ENCODE assay signal across 17 cellular contexts in genomic region chr6:127422791-127423190, GRCh38. TPM values are rescaled to one million over a fixed set of nuclear protein-coding genes. Genes with fewer than 3 reads are reported as not detected.
DNase-seq lines count a peak whose midpoint lies in the region; ATAC-seq, FAIRE-seq and TF ChIP-seq lines count a peak whose summit lies in the region.
"Had no signal": no experiment of that assay in that cellular context is flagged by ENCODE, and none has a peak within 500 bp of the region (broad histone marks: within the 10 kb centered on the region; RNA-seq: fewer than 3 reads in every experiment).

No MANE protein-coding gene starts in this region.

- no peaks in the 10 kb centered on the region for H3K27me3 Mint-ChIP-seq in type B pancreatic cell

- no peak for TF ChIP-seq EP300 in SK-N-SH (IDR thresholded peaks at IDR 0.05; ENCODE audit: borderline replicate concordance in 1 of 2, low read depth in 1 of 2, low read length in 1 of 2)

- CTCF ChIA-PET in SK-N-SH (lab: Yijun Ruan, JAX), result interaction anchor here (1.0 kb wide), 1 partner anchor 121 kb away, joined by 3 read pairs; no protein-coding TSS in a partner anchor

- POLR2A ChIA-PET in SK-N-SH (lab: Yijun Ruan, JAX), result no interaction called here

- H3K4me1 Mint-ChIP-seq in type B pancreatic cell (ENCODE audit: unreplicated experiment), result no peaks in the 10 kb centered on the region

- no peaks in the 10 kb centered on the region for H3K79me2 ChIP-seq in SK-N-SH (ENCODE audit: insufficient read depth)

- no peaks in the 10 kb centered on the region for H3K9me2 ChIP-seq in SK-N-SH

- H4K20me1 ChIP-seq in SK-N-SH (ENCODE audit: insufficient read depth), result no peaks in the 10 kb centered on the region
- H4K20me1 ChIP-seq: BLaER1 had no signal

- H2AFZ ChIP-seq in SK-N-SH (ENCODE audit: low read depth), result no peak overlapping the region
- H2AFZ ChIP-seq: GM23338 had no signal

- H3K9ac ChIP-seq in SK-N-SH (no peak overlapping the region), rectal smooth muscle tissue (ENCODE audit: low read length) (no peak overlapping the region)
- H3K9ac ChIP-seq: BLaER1 had no signal

- H3K36me3 ChIP-seq in SK-N-SH (replicated peaks in 1 of 2; ENCODE audit: control insufficient read depth in 1 of 2, insufficient read depth in 2 of 2, low read length in 1 of 2), result no peaks in the 10 kb centered on the region
- no peaks in the 10 kb centered on the region for H3K36me3 ChIP-seq in rectal smooth muscle tissue (ENCODE audit: control insufficient read depth, insufficient read depth, low read length)
- H3K36me3 ChIP-seq in MG63, result no peaks in the 10 kb centered on the region
- H3K36me3 ChIP-seq: BLaER1 had no signal

- H3K4me3 Mint-ChIP-seq in type B pancreatic cell, result no peak overlapping the region
- H3K4me3 Mint-ChIP-seq: CD8-positive, alpha-beta memory T cell; GM23338 had no signal

- H3K9me3 Mint-ChIP-seq in type B pancreatic cell, result no peaks in the 10 kb centered on the region
- H3K9me3 Mint-ChIP-seq: CD8-positive, alpha-beta memory T cell; GM23338 had no signal

- no peak for FAIRE-seq in D721Med (lab: Jason Lieb, UNC)
- FAIRE-seq: GM18507 had no signal

- H3K27ac Mint-ChIP-seq in type B pancreatic cell, result peak overlapping the region; percentile 3
- H3K27ac Mint-ChIP-seq: CD8-positive, alpha-beta memory T cell; GM23338 had no signal

- DNase-seq in SK-N-SH (no peak), fibroblast of the aortic adventitia (ENCODE audit: low read depth) (peak; percentile 14), type B pancreatic cell (ENCODE audit: extremely low spot score, unreplicated experiment) (no peak), MG63 (no peak), NCI-H2227 treated with DMSO at 0.1 percent for 48 hours (lab: John Stamatoyannopoulos, UW) (no peak), D721Med (ENCODE audit: insufficient read length, low spot score) (no peak)
- DNase-seq: 8988T; AML-193; Caco-2; CD8-positive, alpha-beta memory T cell; DMS53; H7 had no signal

- ATAC-seq in SK-N-SH treated with all-trans-retinoic acid at 6 μM for 48 hours, result no peak
- ATAC-seq: GM23338 had no signal

- H3K4me3 ChIP-seq in SK-N-SH (ENCODE audit: low read depth in 2 of 2, low read length in 1 of 2), result no peak overlapping the region
- H3K4me3 ChIP-seq in fibroblast of the aortic adventitia (ENCODE audit: low read depth, low read length), result no peak overlapping the region
- no peak overlapping the region for H3K4me3 ChIP-seq in rectal smooth muscle tissue (ENCODE audit: low read length)
- H3K4me3 ChIP-seq in MG63, result no peak overlapping the region
- H3K4me3 ChIP-seq: BLaER1, GM23338 had no signal

- peaks cover 0 to 6% of the 10 kb centered on the region in 2 experiments; a peak in 1 of 4 replicates for H3K4me1 ChIP-seq in SK-N-SH (ENCODE audit: control insufficient read depth in 1 of 2, insufficient read depth in 2 of 2, low read depth in 1 of 2, low read length in 1 of 2)
- H3K4me1 ChIP-seq in rectal smooth muscle tissue (ENCODE audit: control insufficient read depth, insufficient read depth, low read length), result peaks cover 2% of the 10 kb centered on the region
- H3K4me1 ChIP-seq: Caco-2 had no signal

- no peak for TF ChIP-seq RAD21 in SK-N-SH (IDR thresholded peaks at IDR 0.05; ENCODE audit: low read length)

- TF ChIP-seq CTCF in SK-N-SH (IDR thresholded peaks at IDR 0.05), result no peak
- no peak for TF ChIP-seq CTCF in fibroblast of the aortic adventitia (IDR thresholded peaks at IDR 0.05; ENCODE audit: insufficient read depth, low read length)
- no peak for TF ChIP-seq CTCF in type B pancreatic cell (conservative IDR thresholded peaks at IDR 0.05)
- TF ChIP-seq CTCF in D721Med (IDR thresholded peaks at IDR 0.05; ENCODE audit: insufficient read depth, missing control alignments), result no peak

- peaks cover 4% of the 10 kb centered on the region for H3F3A ChIP-seq in SK-N-SH (replicated peaks; ENCODE audit: insufficient read depth)

- no peak overlapping the region for H3K4me2 ChIP-seq in SK-N-SH
- H3K4me2 ChIP-seq: BLaER1, GM23338 had no signal

- H3K27me3 ChIP-seq in SK-N-SH (ENCODE audit: insufficient read depth) (no peaks in the 10 kb centered on the region), rectal smooth muscle tissue (ENCODE audit: control insufficient read depth, insufficient read depth, low read length) (no peaks in the 10 kb centered on the region), MG63 (no peaks in the 10 kb centered on the region)
- H3K27me3 ChIP-seq: BLaER1 had no signal

- H3K36me3 Mint-ChIP-seq in type B pancreatic cell, result no peaks in the 10 kb centered on the region
- H3K36me3 Mint-ChIP-seq: CD8-positive, alpha-beta memory T cell had no signal

- H3K27ac ChIP-seq in SK-N-SH (ENCODE audit: low read depth in 2 of 2, low read length in 1 of 2), result no peak overlapping the region
- peak overlapping the region; percentile 52 for H3K27ac ChIP-seq in rectal smooth muscle tissue (ENCODE audit: low read depth, low read length)
- H3K27ac ChIP-seq: BLaER1 had no signal

- WGBS in SK-N-SH (ENCODE audit: low lambda C conversion rate), result 93% methylated on average over 1 of the region's 1 CpG

- H3K9me3 ChIP-seq in SK-N-SH (no peaks in the 10 kb centered on the region), MG63 (no peaks in the 10 kb centered on the region)
- H3K9me3 ChIP-seq: BLaER1, Caco-2 had no signal

TF ChIP-seq in SK-N-SH treated with all-trans-retinoic acid at 6 μM for 48 hours, 23 proteins besides CTCF, POLR2A, EP300 and RAD21 (continues in another document):
- no peak for TF ChIP-seq CREB5 (CRISPR knock-in tag; IDR thresholded peaks at IDR 0.05; ENCODE audit: low read depth)
- no peak for TF ChIP-seq ZNF8 (CRISPR knock-in tag; IDR thresholded peaks at IDR 0.05)
- no peak for TF ChIP-seq OSR1 (CRISPR knock-in tag; IDR thresholded peaks at IDR 0.05)
- no peak for TF ChIP-seq ARNTL (CRISPR knock-in tag; IDR thresholded peaks at IDR 0.05; ENCODE audit: borderline replicate concordance, low read depth)
- TF ChIP-seq ZFP3 (CRISPR knock-in tag; IDR thresholded peaks at IDR 0.05), result no peak
- TF ChIP-seq ISL1 (CRISPR knock-in tag; IDR thresholded peaks at IDR 0.05), result peak; percentile 50

TF ChIP-seq in SK-N-SH, 30 proteins besides CTCF, POLR2A, EP300 and RAD21:
- no peak for TF ChIP-seq TAF1 (IDR thresholded peaks at IDR 0.05; ENCODE audit: borderline replicate concordance, low read depth, low read length)
- no peak for TF ChIP-seq USF1 (IDR thresholded peaks at IDR 0.05; ENCODE audit: borderline replicate concordance, low read depth)
- TF ChIP-seq RCOR1 (IDR thresholded peaks at IDR 0.05; ENCODE audit: low read length), result no peak
- no peak for TF ChIP-seq ELF1 (IDR thresholded peaks at IDR 0.05)
- no peak for TF ChIP-seq SIN3A (IDR thresholded peaks at IDR 0.05; ENCODE audit: borderline replicate concordance, low read depth, low read length)
- TF ChIP-seq FOXJ3 (CRISPR knock-in tag; IDR thresholded peaks at IDR 0.05), result no peak
- no peak for TF ChIP-seq NRF1 (IDR thresholded peaks at IDR 0.05; ENCODE audit: low read depth, low read length)
- TF ChIP-seq NFIC (IDR thresholded peaks at IDR 0.05; ENCODE audit: borderline replicate concordance), result no peak
- TF ChIP-seq EZH2phosphoT487 (IDR thresholded peaks at IDR 0.05; ENCODE audit: borderline replicate concordance, low read depth), result no peak

RNA-seq across cellular contexts. Expression of gene KIAA0408, which starts 36.4 kb away (rescaled TPM):
- polyA plus RNA-seq in SK-N-SH (2012; rRNA removed), result 4.0 and 5.9 TPM in 2 replicates
- polyA plus RNA-seq in SK-N-SH (2012; cell fraction: cytosol; rRNA removed), result 4.4 and 4.5 TPM in 2 replicates
- polyA plus RNA-seq in SK-N-SH (2012; cell fraction: nucleus; rRNA removed), result 9.3 and 20.8 TPM in 2 replicates
- total RNA-seq in fibroblast of the aortic adventitia (ENCODE audit: low replicate concordance), result 1.5 and 12.8 TPM in 2 replicates
- 3.3 and 7.8 TPM in 2 replicates for total RNA-seq in type B pancreatic cell (ENCODE audit: low replicate concordance)
- not detected in 2 replicates for total RNA-seq in MG63 (2014; rRNA removed; shearing (Covaris generic); ENCODE audit: low replicate concordance)
- total RNA-seq: Caco-2 had no signal
